2 cellular contexts compared by ENCODE assay signal in genomic region chr1:209625205-209625549, GRCh38.
TF ChIP-seq lines count a peak whose summit lies in the region.

No MANE protein-coding gene starts in this region.

TF ChIP-seq in HCT116, 20 proteins besides CTCF, POLR2A, EP300 and RAD21:
- TF ChIP-seq SRF (IDR thresholded peaks at IDR 0.05; ENCODE audit: low read depth) (no peak), REST (IDR thresholded peaks at IDR 0.05; ENCODE audit: low read depth) (no peak), EZH2phosphoT487 (IDR thresholded peaks at IDR 0.05; ENCODE audit: borderline replicate concordance) (no peak), ZNF274 (IDR thresholded peaks at IDR 0.05; ENCODE audit: low read depth, low read length) (no peak), MAX (IDR thresholded peaks at IDR 0.05) (no peak), CBX3 (IDR thresholded peaks at IDR 0.05; ENCODE audit: low read depth) (no peak), ELF1 (IDR thresholded peaks at IDR 0.05; ENCODE audit: borderline replicate concordance, low read depth) (no peak), EGR1 (IDR thresholded peaks at IDR 0.05; ENCODE audit: low read depth) (no peak), POLR2AphosphoS5 (IDR thresholded peaks at IDR 0.05; ENCODE audit: low read depth, low read length) (no peak), EZH2 (IDR thresholded peaks at IDR 0.05) (no peak), YY1 (IDR thresholded peaks at IDR 0.05; ENCODE audit: extremely low read depth, insufficient replicate concordance, low read depth, low read length) (no peak), ZBTB33 (IDR thresholded peaks at IDR 0.05; ENCODE audit: extremely low read depth, insufficient replicate concordance, low read length) (no peak), CEBPB (IDR thresholded peaks at IDR 0.05; ENCODE audit: low read depth) (no peak), ZFX (IDR thresholded peaks at IDR 0.05) (no peak), TCF7L2 (IDR thresholded peaks at IDR 0.05; ENCODE audit: borderline replicate concordance, extremely low read depth, insufficient read depth, insufficient read length) (no peak), FOSL1 (IDR thresholded peaks at IDR 0.05; ENCODE audit: low read depth) (no peak), JUND (IDR thresholded peaks at IDR 0.05) (no peak), ATF3 (IDR thresholded peaks at IDR 0.05) (no peak), SIN3A (IDR thresholded peaks at IDR 0.05; ENCODE audit: low read depth) (no peak)

TF ChIP-seq in GM12878, 131 proteins besides CTCF, POLR2A, EP300 and RAD21:
- TF ChIP-seq SUZ12 (IDR thresholded peaks at IDR 0.05; ENCODE audit: unreplicated experiment): no peak
- TF ChIP-seq GATAD2B (conservative IDR thresholded peaks at IDR 0.05; ENCODE audit: low read depth): no peak
- 0 out of 4 replicates have a peak, but pooled peaks of 1 of the 2 experiments have one; percentile 27 for TF ChIP-seq BHLHE40 (IDR thresholded peaks at IDR 0.05; ENCODE audit: borderline replicate concordance in 1 of 2, low read depth in 2 of 2, low read length in 1 of 2)
- TF ChIP-seq RAD51 (IDR thresholded peaks at IDR 0.05): peak; percentile 48
- TF ChIP-seq CHD1 (IDR thresholded peaks at IDR 0.05; ENCODE audit: low read depth, low read length): no peak
